13 cellular contexts compared by ENCODE assay signal in the genomic region with DNA sequence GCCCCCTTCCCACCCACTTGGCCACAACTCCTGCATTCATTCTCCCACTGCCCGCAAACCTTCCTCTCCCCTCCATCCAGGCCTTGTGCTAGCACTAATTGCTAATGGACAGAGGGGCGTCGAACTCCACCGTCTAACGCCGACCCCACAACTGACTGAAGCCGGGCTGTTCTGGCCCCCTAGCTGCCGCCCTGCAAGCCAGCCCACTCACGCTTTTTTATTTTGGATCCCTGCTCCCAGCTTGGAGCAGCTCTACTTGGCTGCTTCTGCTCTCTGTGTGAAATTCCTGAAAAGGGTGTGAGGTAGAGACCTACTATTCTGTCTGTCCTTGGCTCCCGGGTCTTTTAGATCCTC. TPM values are rescaled to one million over a fixed set of nuclear protein-coding genes. Genes with fewer than 3 reads are reported as not detected.
DNase-seq lines count a peak whose midpoint lies in the region; ATAC-seq and TF ChIP-seq lines count a peak whose summit lies in the region.
"Had no signal": no experiment of that assay in that cellular context is flagged by ENCODE, and none has a peak within 500 bp of the region (broad histone marks: within the 10 kb centered on the region; RNA-seq: fewer than 3 reads in every experiment).

No MANE protein-coding gene starts in this region.

- no peaks in the 10 kb centered on the region for H3K4me1 Mint-ChIP-seq in type B pancreatic cell (ENCODE audit: unreplicated experiment)

- H3K4me3 Mint-ChIP-seq in type B pancreatic cell = no peak overlapping the region
- H3K4me3 Mint-ChIP-seq: activated naive CD4-positive, alpha-beta T cell treated with anti-CD3 and anti-CD28 coated beads, Interleukin-2, amount 10 ng/mL, durations not matched to agents 7 days and 5 days; nephron had no signal

- TF ChIP-seq CTCF in type B pancreatic cell (conservative IDR thresholded peaks at IDR 0.05) = peak; percentile 25

- ATAC-seq in GM18498 (IDR thresholded peaks at IDR 0.05; ENCODE audit: unreplicated experiment) (no peak), GM21717 (IDR thresholded peaks at IDR 0.05; ENCODE audit: unreplicated experiment) (no peak)

- peaks cover 34% of the 10 kb centered on the region for H3K27me3 Mint-ChIP-seq in type B pancreatic cell

- H3K9me3 Mint-ChIP-seq in type B pancreatic cell = no peaks in the 10 kb centered on the region
- H3K9me3 Mint-ChIP-seq: activated naive CD4-positive, alpha-beta T cell treated with anti-CD3 and anti-CD28 coated beads, Interleukin-2, amount 10 ng/mL, durations not matched to agents 7 days and 5 days; nephron had no signal

- no peak overlapping the region for H3K27ac Mint-ChIP-seq in type B pancreatic cell
- H3K27ac Mint-ChIP-seq: activated naive CD4-positive, alpha-beta T cell treated with anti-CD3 and anti-CD28 coated beads, Interleukin-2, amount 10 ng/mL, durations not matched to agents 7 days and 5 days; nephron had no signal

- H3K36me3 Mint-ChIP-seq in type B pancreatic cell = no peaks in the 10 kb centered on the region
- H3K36me3 Mint-ChIP-seq: activated naive CD4-positive, alpha-beta T cell treated with anti-CD3 and anti-CD28 coated beads, Interleukin-2, amount 10 ng/mL, durations not matched to agents 7 days and 5 days had no signal

- peak; percentile 33 for DNase-seq in NCI-H748 (lab: John Stamatoyannopoulos, UW; ENCODE audit: unreplicated experiment)
- DNase-seq in NCI-H748 treated with DMSO at 0.1 percent for 48 hours (lab: John Stamatoyannopoulos, UW) = no peak
- peak; percentile 33 for DNase-seq in cerebellum (ENCODE audit: low spot score)
- peak; percentile 22 for DNase-seq in inferior parietal cortex (ENCODE audit: extremely low spot score)
- DNase-seq in type B pancreatic cell (ENCODE audit: extremely low spot score, unreplicated experiment) = no peak
- DNase-seq in effector CD4-positive, alpha-beta T cell = no peak
- DNase-seq: ACHN; activated naive CD4-positive, alpha-beta T cell treated with anti-CD3 and anti-CD28 coated beads, Interleukin-2, amount 10 ng/mL, durations not matched to agents 7 days and 5 days; COR-L47; stimulated activated CD4-positive, alpha-beta T cell treated with anti-CD3 and anti-CD28 coated beads, Interleukin-4, amount 100 ng/mL, for 1 hour had no signal

RNA-seq across cellular contexts. Expression of a gene that starts 0.7 kb away (rescaled TPM):
- total RNA-seq in cerebellum (36.7 TPM), type B pancreatic cell (ENCODE audit: low replicate concordance) (15.9 and 18.0 TPM in 2 replicates)

Comparison
In these comparisons a context has a peak if more than half of its experiments do, and no peak if none do; other contexts are left out.
1. DNase-seq: peak in NCI-H748 (single experiment), cerebellum (single experiment) and inferior parietal cortex (single experiment); none in NCI-H748 treated with DMSO at 0.1 percent for 48 hours (single experiment), type B pancreatic cell (single experiment) and effector CD4-positive, alpha-beta T cell (single experiment).